Comparison of ENCODE assay signal across 8 cellular contexts in the genomic region with DNA sequence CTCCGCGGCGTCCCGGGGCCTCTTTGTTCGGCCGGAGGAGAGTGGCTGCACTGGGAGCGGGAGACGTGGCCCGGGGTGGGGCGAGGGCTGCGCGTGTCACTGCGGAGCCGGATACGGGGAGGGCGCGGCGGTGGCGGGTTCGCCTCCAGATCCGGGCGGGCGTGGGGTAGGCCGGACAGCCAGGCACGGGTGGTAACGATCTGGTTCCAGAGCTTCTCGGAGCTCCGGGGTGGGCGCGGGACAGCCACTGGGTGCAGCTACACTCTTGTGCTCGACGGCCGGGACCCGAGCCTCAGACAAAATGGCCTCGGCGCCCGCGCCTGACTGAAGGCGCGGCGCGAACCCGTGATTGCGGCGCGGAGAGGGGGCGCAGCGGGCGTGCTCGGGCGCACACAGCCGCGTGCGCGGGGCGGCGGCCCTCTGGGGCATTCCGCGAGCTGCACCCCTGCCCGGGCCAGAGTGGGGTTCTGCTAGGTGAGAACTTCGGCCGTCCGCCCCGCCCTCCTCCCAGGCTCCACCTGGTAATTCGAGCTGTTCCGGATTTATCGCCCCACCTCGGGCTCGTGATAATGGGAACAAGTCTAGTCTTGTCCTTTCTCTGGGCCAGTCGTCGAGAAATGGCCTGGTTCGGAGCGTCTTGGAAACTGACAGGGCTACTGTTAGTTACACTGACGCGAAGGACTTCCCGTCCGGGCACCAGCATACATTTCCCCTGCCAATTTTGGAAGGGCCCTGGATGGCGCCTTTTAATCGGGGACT. TPM values are rescaled to one million over a fixed set of nuclear protein-coding genes. Genes with fewer than 3 reads are reported as not detected.
DNase-seq lines count a peak whose midpoint lies in the region; ATAC-seq, FAIRE-seq and TF ChIP-seq lines count a peak whose summit lies in the region.

No MANE protein-coding gene starts in this region.

- H3K4me3 ChIP-seq in keratinocyte (ENCODE audit: control insufficient read depth in 2 of 3, extremely low read depth in 1 of 3, insufficient read depth in 2 of 3, low read depth in 1 of 3, low read length in 3 of 3) = peak overlapping the region; percentile 77 to 93 (median 85)

- peak; percentile 35 for ATAC-seq in HG02981 (IDR thresholded peaks at IDR 0.05; ENCODE audit: unreplicated experiment)
- peak; percentile 27 for ATAC-seq in activated B cell treated with CpG ODN at 0.5 μM for 24 hours (ENCODE audit: low read depth)

- H4K20me1 ChIP-seq in keratinocyte (ENCODE audit: control insufficient read depth, extremely low read depth, insufficient read depth, low read length) = peaks cover 14% of the 10 kb centered on the region

- H3K4me2 ChIP-seq in keratinocyte (ENCODE audit: control insufficient read depth, extremely low read depth, insufficient read depth, low read depth, low read length) = peak overlapping the region; percentile 70

- H3K4me1 ChIP-seq in keratinocyte (ENCODE audit: control insufficient read depth, extremely low read depth, insufficient read depth, low read length) = peaks cover 15% of the 10 kb centered on the region

- TF ChIP-seq CTCF in 22Rv1 (IDR thresholded peaks at IDR 0.05) (no peak), activated B cell treated with CpG ODN at 0.5 μM for 24 hours (IDR thresholded peaks at IDR 0.05) (no peak), keratinocyte (optimal IDR thresholded peaks at IDR 0.05 in 1 of 3, IDR thresholded peaks at IDR 0.05 in 1 of 3, conservative IDR thresholded peaks at IDR 0.05 in 1 of 3; ENCODE audit: extremely low read depth in 1 of 3, insufficient read depth in 2 of 3, low read length in 3 of 3) (no peak)

- H3K9me3 Mint-ChIP-seq in activated B cell treated with CpG ODN at 0.5 μM for 24 hours = peaks cover 3% of the 10 kb centered on the region

- H3K4me1 Mint-ChIP-seq in activated B cell treated with CpG ODN at 0.5 μM for 24 hours = peaks cover 33% of the 10 kb centered on the region

- peak; percentile 78 for FAIRE-seq in GM18507 (lab: Jason Lieb, UNC)
- FAIRE-seq in keratinocyte (lab: Jason Lieb, UNC) = peak; percentile 52

- intact Hi-C loops in activated B cell treated with CpG ODN at 0.5 μM for 24 hours (cut with micrococcal nuclease) = loop anchor here (2.0 to 10.0 kb wide), 3 partner anchors 55 to 1275 kb away; no protein-coding TSS in a partner anchor

- POLR2A ChIA-PET in activated B cell treated with CpG ODN at 0.5 μM for 24 hours (lab: Charles Lee) = interaction anchor here (0.6 to 6.2 kb wide), 10 partner anchors 11 to 221 kb away, joined by 3 to 53 read pairs (median 4); a partner anchor contains a TSS

- no peaks in the 10 kb centered on the region for H3K27me3 Mint-ChIP-seq in activated B cell treated with CpG ODN at 0.5 μM for 24 hours

- H3K27ac Mint-ChIP-seq in activated B cell treated with CpG ODN at 0.5 μM for 24 hours = peak overlapping the region; percentile 97

- H3K36me3 ChIP-seq in keratinocyte (ENCODE audit: control insufficient read depth in 2 of 2, extremely low read depth in 1 of 2, insufficient read depth in 2 of 2, low read length in 2 of 2) = peaks cover 0 to 21% of the 10 kb centered on the region in 2 experiments

- no peaks in the 10 kb centered on the region for H3K9me3 ChIP-seq in keratinocyte (ENCODE audit: control insufficient read depth, low read depth, low read length)

- H3K36me3 Mint-ChIP-seq in activated B cell treated with CpG ODN at 0.5 μM for 24 hours (ENCODE audit: low read depth) = peaks cover 24% of the 10 kb centered on the region

- DNase-seq in GM18507 (ENCODE audit: extremely low spot score, insufficient read length, low read depth) (no peak), NCI-H2081 treated with DMSO at 0.1 percent for 48 hours (lab: John Stamatoyannopoulos, UW) (peak; percentile 36), activated B cell treated with CpG ODN at 0.5 μM for 24 hours (peak; percentile 68), caudate nucleus (lab: John Stamatoyannopoulos, UW) (peak in 57 of 61 donors; percentile 13 to 84 (median 60)), keratinocyte (ENCODE audit: low read depth, low spot score) (no peak)
- peak; percentile 76 for DNase-seq in stimulated activated CD4-positive, alpha-beta T cell treated with anti-CD3 and anti-CD28 coated beads, Interleukin-15, amount 100 ng/mL, for 24 hours

- H3K79me2 ChIP-seq in keratinocyte (ENCODE audit: control insufficient read depth, insufficient read depth, low read length) = peaks cover 53% of the 10 kb centered on the region

- peak overlapping the region; percentile 92 for H3K4me3 Mint-ChIP-seq in activated B cell treated with CpG ODN at 0.5 μM for 24 hours

- no peak overlapping the region for H2AFZ ChIP-seq in keratinocyte (ENCODE audit: control insufficient read depth, low read length)

- dilution Hi-C loops in keratinocyte (cut with MboI; ENCODE audit: extremely low pct_ligation_motif_present, low sequenced_read_pairs) = no loop called here

- CTCF ChIA-PET in activated B cell treated with CpG ODN at 0.5 μM for 24 hours (lab: Charles Lee) = interaction anchor here (0.7 to 2.3 kb wide), 9 partner anchors 11 to 221 kb away, joined by 3 to 13 read pairs (median 5); a partner anchor contains a TSS

- peak overlapping the region; percentile 99 for H3K27ac ChIP-seq in 22Rv1
- peak overlapping the region; percentile 96 for H3K27ac ChIP-seq in caudate nucleus (ENCODE audit: low read depth, low read length)
- peak overlapping the region; percentile 100 for H3K27ac ChIP-seq in keratinocyte (ENCODE audit: control insufficient read depth, insufficient read depth, low read length)

- no peaks in the 10 kb centered on the region for H3K9me1 ChIP-seq in keratinocyte (ENCODE audit: control insufficient read depth, extremely low read depth, insufficient read depth, low read length)

- H3K27me3 ChIP-seq in keratinocyte (ENCODE audit: control insufficient read depth, extremely low read depth, insufficient read depth, low read length) = no peaks in the 10 kb centered on the region

- H3K9ac ChIP-seq in keratinocyte (ENCODE audit: control insufficient read depth, extremely low read depth, insufficient read depth, low read length) = peak overlapping the region; percentile 96

RNA-seq across cellular contexts. Expression of a gene that starts 1.0 kb away (rescaled TPM):
- 32.4 and 35.2 TPM in 2 replicates for total RNA-seq in activated B cell treated with CpG ODN at 0.5 μM for 24 hours
- polyA plus RNA-seq in keratinocyte = 31.8 to 79.1 TPM (median 65.7 TPM) in 3 replicates
- polyA plus RNA-seq in keratinocyte (2011; ENCODE audit: low read depth) = 62.0 TPM
- polyA plus RNA-seq in keratinocyte (2011; cell fraction: cytosol; rRNA removed) = 55.1 and 132 TPM in 2 replicates
- polyA plus RNA-seq in keratinocyte (2011; cell fraction: nucleus; rRNA removed) = 54.7 and 71.1 TPM in 2 replicates
- polyA plus RNA-seq in keratinocyte (2012; ENCODE audit: low replicate concordance) = 75.4 and 107 TPM in 2 replicates
- polyA minus RNA-seq in keratinocyte = 4.1 to 93.0 TPM (median 37.7 TPM) in 3 replicates
- polyA minus RNA-seq in keratinocyte (2011; cell fraction: cytosol; rRNA and poly(A)+ RNA removed) = 31.8 TPM
- 81.6 and 130 TPM in 2 replicates for polyA minus RNA-seq in keratinocyte (2011; cell fraction: nucleus; rRNA and poly(A)+ RNA removed)

Comparison
In these comparisons a context has a peak if more than half of its experiments do, and no peak if none do; other contexts are left out.
1. DNase-seq: peak in NCI-H2081 treated with DMSO at 0.1 percent for 48 hours (single experiment), activated B cell treated with CpG ODN at 0.5 μM for 24 hours (single experiment), caudate nucleus (57 of 61) and stimulated activated CD4-positive, alpha-beta T cell treated with anti-CD3 and anti-CD28 coated beads, Interleukin-15, amount 100 ng/mL, for 24 hours (single experiment); none in GM18507 (single experiment) and keratinocyte (single experiment).
2. Peak in every context shown above with its lines, with median percentiles within 50 percentile points of each other: H3K27ac ChIP-seq.